8 cellular contexts compared by ENCODE assay signal in genomic region chr12:48903982-48904411, GRCh38. TPM values are rescaled to one million over a fixed set of nuclear protein-coding genes. Genes with fewer than 3 reads are reported as not detected.
DNase-seq lines count a peak whose midpoint lies in the region; ATAC-seq and TF ChIP-seq lines count a peak whose summit lies in the region.

No MANE protein-coding gene starts in this region.

- no peaks in the 10 kb centered on the region for H4K20me1 ChIP-seq in BLaER1

- H3K36me3 ChIP-seq in BLaER1 (no peaks in the 10 kb centered on the region), SK-N-MC (ENCODE audit: insufficient read depth, low read length) (no peaks in the 10 kb centered on the region), cardiac muscle cell (no peaks in the 10 kb centered on the region), tibial nerve (no peaks in the 10 kb centered on the region)

- H3K9me3 Mint-ChIP-seq in activated naive CD4-positive, alpha-beta T cell treated with anti-CD3 and anti-CD28 coated beads, Interleukin-2, amount 50 U/mL, for 72 hours: no peaks in the 10 kb centered on the region

- DNase-seq in LNCaP clone FGC (ENCODE audit: low read depth) (no peak), SK-N-MC (ENCODE audit: low read depth, low spot score) (peak; percentile 63), cardiac muscle cell (ENCODE audit: low read depth in 1 of 2, low spot score in 1 of 2) (peak; percentile 92 to 95), posterior cingulate gyrus (peak; percentile 54 to 92 (median 77)), tibial nerve (ENCODE audit: low spot score in 2 of 2) (peak; percentile 41 to 66)
- DNase-seq in activated naive CD4-positive, alpha-beta T cell treated with anti-CD3 and anti-CD28 coated beads, Interleukin-2, amount 50 U/mL, for 72 hours (ENCODE audit: low spot score in 2 of 2): peak; percentile 58 to 87

- 0 out of 2 replicates have a peak, but pooled peaks have one; percentile 8 for TF ChIP-seq CTCF in LNCaP clone FGC (IDR thresholded peaks at IDR 0.05; ENCODE audit: control insufficient read depth, extremely low read depth, insufficient read depth)
- peak; percentile 71 for TF ChIP-seq CTCF in cardiac muscle cell (IDR thresholded peaks at IDR 0.05; ENCODE audit: low read depth, low read length)
- TF ChIP-seq CTCF in tibial nerve (IDR thresholded peaks at IDR 0.05): peak in 4 of 5 experiments; percentile 25 to 63 (median 52)

- H3K4me1 ChIP-seq in BLaER1 (peaks cover 18% of the 10 kb centered on the region), cardiac muscle cell (ENCODE audit: low read depth) (no peaks in the 10 kb centered on the region), tibial nerve (peaks cover 0 to 11% (median 2%) of the 10 kb centered on the region in 4 donors)

- H3K27ac Mint-ChIP-seq in activated naive CD4-positive, alpha-beta T cell treated with anti-CD3 and anti-CD28 coated beads, Interleukin-2, amount 50 U/mL, for 72 hours: no peak overlapping the region

- H3K27me3 ChIP-seq in BLaER1 (no peaks in the 10 kb centered on the region), cardiac muscle cell (no peaks in the 10 kb centered on the region), tibial nerve (no peaks in the 10 kb centered on the region)

- no peaks in the 10 kb centered on the region for H3K9me3 ChIP-seq in BLaER1
- no peaks in the 10 kb centered on the region for H3K9me3 ChIP-seq in SK-N-MC (ENCODE audit: low read depth, low read length)
- no peaks in the 10 kb centered on the region for H3K9me3 ChIP-seq in cardiac muscle cell (ENCODE audit: low read depth)
- no peaks in the 10 kb centered on the region for H3K9me3 ChIP-seq in tibial nerve

- peak; percentile 71 for ATAC-seq in GM21360 (IDR thresholded peaks at IDR 0.05; ENCODE audit: unreplicated experiment)
- peak; percentile 90 to 96 for ATAC-seq in activated naive CD4-positive, alpha-beta T cell treated with anti-CD3 and anti-CD28 coated beads, Interleukin-2, amount 50 U/mL, for 72 hours

- intact Hi-C loops in posterior cingulate gyrus (cut with DNase I): no loop called here

- WGBS in tibial nerve, 2 donors: 0 to 1% methylated on average over 19 of the region's 19 CpGs

- H3K9ac ChIP-seq in BLaER1 (peak overlapping the region; percentile 23; the same call in 1 of the 2 replicates), SK-N-MC (ENCODE audit: insufficient read length) (no peak overlapping the region)

- TF ChIP-seq EP300 in tibial nerve (IDR thresholded peaks at IDR 0.05): no peak

- no peak overlapping the region for H3K27ac ChIP-seq in BLaER1
- H3K27ac ChIP-seq in SK-N-MC: no peak overlapping the region
- no peak overlapping the region for H3K27ac ChIP-seq in cardiac muscle cell
- no peak overlapping the region for H3K27ac ChIP-seq in tibial nerve

- peak overlapping the region; percentile 53 for H3K4me3 ChIP-seq in BLaER1
- no peak overlapping the region for H3K4me3 ChIP-seq in LNCaP clone FGC (ENCODE audit: low read depth, low read length)
- peak overlapping the region; percentile 74 for H3K4me3 ChIP-seq in SK-N-MC
- peak overlapping the region; percentile 30 for H3K4me3 ChIP-seq in cardiac muscle cell
- H3K4me3 ChIP-seq in tibial nerve: peak overlapping the region; percentile 16 to 44 (median 38)

- H3K36me3 Mint-ChIP-seq in activated naive CD4-positive, alpha-beta T cell treated with anti-CD3 and anti-CD28 coated beads, Interleukin-2, amount 50 U/mL, for 72 hours: no peaks in the 10 kb centered on the region

- peak overlapping the region; percentile 90 for H3K4me2 ChIP-seq in BLaER1

- TF ChIP-seq POLR2A in tibial nerve (IDR thresholded peaks at IDR 0.05): no peak

RNA-seq across cellular contexts. Expression of gene FKBP11, which starts 21.3 kb away (rescaled TPM):
- total RNA-seq in activated naive CD4-positive, alpha-beta T cell treated with anti-CD3 and anti-CD28 coated beads, Interleukin-2, amount 50 U/mL, for 72 hours: 10 to 100 TPM; 31.6 to 68.6 TPM
- total RNA-seq in cardiac muscle cell: 8.9 and 9.4 TPM in 2 replicates
- 3.4 and 11.9 TPM in 2 replicates for polyA plus RNA-seq in cardiac muscle cell
- 10 to 100 TPM in 2 of 4 donors, 1 to 10 TPM in 2; 6.1 to 13.6 (median 10.7) TPM for total RNA-seq in tibial nerve

RNA-seq across cellular contexts. Expression of gene RND1, which starts 38.3 kb away (rescaled TPM):
- total RNA-seq in activated naive CD4-positive, alpha-beta T cell treated with anti-CD3 and anti-CD28 coated beads, Interleukin-2, amount 50 U/mL, for 72 hours: 10 to 100 TPM in 1 of 2 donors, 1 to 10 TPM in 1; 4.3 to 10.4 TPM
- total RNA-seq in cardiac muscle cell (2.1 and 2.9 TPM in 2 replicates), tibial nerve (1 to 10 TPM in 1 of 4 donors, not detected in 3; 1.8 TPM)
- polyA plus RNA-seq in cardiac muscle cell: 3.5 and 7.2 TPM in 2 replicates

RNA-seq across cellular contexts. Expression of gene DDX23, which starts 52.0 kb away (rescaled TPM):
- 100 to 1,000 TPM in 1 of 2 donors, 10 to 100 TPM in 1; 90.7 to 121 TPM for total RNA-seq in activated naive CD4-positive, alpha-beta T cell treated with anti-CD3 and anti-CD28 coated beads, Interleukin-2, amount 50 U/mL, for 72 hours
- total RNA-seq in cardiac muscle cell (66.3 and 89.5 TPM in 2 replicates), tibial nerve (10 to 100 TPM; 40.9 to 73.7 (median 49.8) TPM)
- polyA plus RNA-seq in cardiac muscle cell: 35.3 and 49.0 TPM in 2 replicates

RNA-seq across cellular contexts. Expression of gene ARF3, which starts 53.3 kb away (rescaled TPM):
- 100 to 1,000 TPM in 1 of 2 donors, 10 to 100 TPM in 1; 49.7 to 132 TPM for total RNA-seq in activated naive CD4-positive, alpha-beta T cell treated with anti-CD3 and anti-CD28 coated beads, Interleukin-2, amount 50 U/mL, for 72 hours
- total RNA-seq in cardiac muscle cell (106 and 115 TPM in 2 replicates), tibial nerve (10 to 100 TPM; 45.3 to 55.2 (median 49.3) TPM)
- polyA plus RNA-seq in cardiac muscle cell: 102 and 120 TPM in 2 replicates

Comparison
In these comparisons a context has a peak if more than half of its experiments do, and no peak if none do; other contexts are left out.
1. CTCF ChIP-seq: peak in every context shown above with its lines; median percentile 71 in cardiac muscle cell; 52 in tibial nerve; 8 in LNCaP clone FGC.